ENCODE assay signal across 1 cellular context in the genomic region with DNA sequence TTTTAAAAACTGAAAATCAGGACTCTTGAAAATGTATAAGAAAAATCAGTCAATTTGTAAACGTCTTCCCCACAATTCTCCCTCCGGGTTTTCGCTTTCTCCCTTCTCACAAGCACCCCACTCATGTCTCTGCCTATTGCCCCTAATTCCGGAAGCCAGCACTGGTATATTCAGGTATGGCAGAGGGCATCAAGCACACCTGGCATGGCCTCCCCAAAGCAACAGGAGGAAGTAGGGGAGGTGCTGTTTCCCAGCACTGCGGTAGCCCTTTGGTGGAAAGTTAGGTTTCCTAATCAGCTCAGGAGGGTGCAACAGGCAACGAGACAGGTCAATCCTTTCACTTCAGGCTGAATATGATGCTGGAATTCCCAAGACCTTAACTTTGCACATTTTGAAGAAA.
TF ChIP-seq lines count a peak whose summit lies in the region.

No MANE protein-coding gene starts in this region.

TF ChIP-seq in GM23338, 12 proteins besides CTCF, POLR2A, EP300 and RAD21 (continued from another document):
- no peak for TF ChIP-seq ZNF462 (CRISPR knock-in tag; IDR thresholded peaks at IDR 0.05)
